In the genomic region with DNA sequence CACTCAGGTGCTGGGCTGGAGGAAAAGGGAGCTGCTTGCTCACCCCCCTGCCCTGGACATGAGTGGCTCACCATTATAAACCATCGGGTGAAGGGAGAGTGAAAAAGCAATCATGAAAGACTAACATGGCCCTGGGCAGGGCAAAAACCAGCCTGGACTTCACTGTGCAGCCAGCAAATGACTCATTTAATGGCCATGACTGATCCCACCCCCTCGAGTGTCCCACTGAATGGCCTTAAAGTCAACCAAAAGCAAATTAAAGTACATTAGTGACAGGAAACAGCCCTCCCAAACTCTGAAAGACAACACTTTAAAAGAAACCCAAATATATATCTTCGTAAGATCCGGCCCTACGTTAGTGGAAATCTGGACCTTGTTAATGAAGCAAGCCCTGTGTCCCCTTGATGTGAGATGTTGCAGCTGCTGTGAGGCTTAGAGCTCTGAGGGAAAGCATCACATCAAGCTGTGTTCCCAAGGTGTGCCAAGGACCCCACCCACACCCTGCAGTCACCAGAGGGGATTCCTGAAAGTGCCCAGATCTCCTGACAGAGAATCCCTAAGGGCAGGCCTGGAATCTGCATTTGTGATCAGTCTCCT, we compare ENCODE assay signal across 19 cellular contexts. TPM values are rescaled to one million over a fixed set of nuclear protein-coding genes. Genes with fewer than 3 reads are reported as not detected.
"Had no signal": no experiment of that assay in that cellular context is flagged by ENCODE, and none has a peak within 500 bp of the region (broad histone marks: within the 10 kb centered on the region; RNA-seq: fewer than 3 reads in every experiment).

No MANE protein-coding gene starts in this region.

- H3K27ac Mint-ChIP-seq: activated naive CD4-positive, alpha-beta T cell treated with anti-CD3 and anti-CD28 coated beads, Interleukin-2, amount 10 ng/mL, durations not matched to agents 7 days and 5 days; activated T-helper 17 cell treated with anti-CD3 and anti-CD28 coated beads, Interleukin-2, amount 50 U/mL, for 72 hours; stimulated activated naive CD8-positive, alpha-beta T cell treated with anti-CD3 and anti-CD28 coated beads, Interleukin-15, Interleukin-2, amounts not matched to agents 100 ng/mL and 50 ng/mL, for 24 hours had no signal

- H3K27me3 ChIP-seq: testis had no signal

- H3K4me3 ChIP-seq: testis had no signal

- DNase-seq: activated CD4-positive, alpha-beta T cell treated with anti-CD3 and anti-CD28 coated beads, Interleukin-2, amount 50 U/mL, for 1 hour; activated naive CD4-positive, alpha-beta T cell treated with anti-CD3 and anti-CD28 coated beads, Interleukin-2, amount 10 ng/mL, durations not matched to agents 7 days and 5 days; activated T-cell treated with anti-CD3 and anti-CD28 coated beads for 4 hours; cortex of kidney; effector memory CD4-positive, alpha-beta T cell; left colon; mesenchymal stem cell; stimulated activated CD4-positive, alpha-beta T cell treated with anti-CD3 and anti-CD28 coated beads, Interleukin-12 subunit alpha, Interleukin-12 subunit beta, amount 100 ng/mL, for 4 hours; stimulated activated CD4-positive, alpha-beta T cell treated with anti-CD3 and anti-CD28 coated beads, Interleukin-4, amount 100 ng/mL, for 1 hour; stimulated activated CD8-positive, alpha-beta memory T cell treated with anti-CD3 and anti-CD28 coated beads, Interleukin-4, amount 100 ng/mL, for 48 hours; testis had no signal

- H3K9me3 ChIP-seq: neutrophil, testis had no signal

- H3K4me3 Mint-ChIP-seq: activated naive CD4-positive, alpha-beta T cell treated with anti-CD3 and anti-CD28 coated beads, Interleukin-2, amount 10 ng/mL, durations not matched to agents 7 days and 5 days; activated T-helper 17 cell treated with anti-CD3 and anti-CD28 coated beads, Interleukin-2, amount 50 U/mL, for 72 hours; stimulated activated naive CD8-positive, alpha-beta T cell treated with anti-CD3 and anti-CD28 coated beads, Interleukin-15, Interleukin-2, amounts not matched to agents 100 ng/mL and 50 ng/mL, for 24 hours had no signal

- H3K36me3 ChIP-seq: neutrophil had no signal

- ATAC-seq: activated T-helper 17 cell treated with anti-CD3 and anti-CD28 coated beads, Interleukin-2, amount 50 U/mL, for 72 hours; left colon had no signal

- H3K4me1 ChIP-seq: testis had no signal

- H3K9me3 Mint-ChIP-seq: activated naive CD4-positive, alpha-beta T cell treated with anti-CD3 and anti-CD28 coated beads, Interleukin-2, amount 10 ng/mL, durations not matched to agents 7 days and 5 days; activated T-helper 17 cell treated with anti-CD3 and anti-CD28 coated beads, Interleukin-2, amount 50 U/mL, for 72 hours; stimulated activated naive CD8-positive, alpha-beta T cell treated with anti-CD3 and anti-CD28 coated beads, Interleukin-15, Interleukin-2, amounts not matched to agents 100 ng/mL and 50 ng/mL, for 24 hours had no signal

- H3K4me1 Mint-ChIP-seq: activated naive CD4-positive, alpha-beta T cell treated with anti-CD3 and anti-CD28 coated beads, Interleukin-2, amount 10 ng/mL, durations not matched to agents 7 days and 5 days; activated T-helper 17 cell treated with anti-CD3 and anti-CD28 coated beads, Interleukin-2, amount 50 U/mL, for 72 hours had no signal

- H3K36me3 Mint-ChIP-seq: activated naive CD4-positive, alpha-beta T cell treated with anti-CD3 and anti-CD28 coated beads, Interleukin-2, amount 10 ng/mL, durations not matched to agents 7 days and 5 days had no signal

- H3K27ac ChIP-seq: epithelial cell of prostate, neutrophil had no signal

RNA-seq across cellular contexts. Expression of a gene that starts 31.2 kb away (rescaled TPM):
- total RNA-seq: activated CD8-positive, alpha-beta memory T cell treated with anti-CD3 and anti-CD28 coated beads for 36 hours; activated T-helper 17 cell treated with anti-CD3 and anti-CD28 coated beads, Interleukin-2, amount 50 U/mL, for 72 hours; glomerular endothelial cell; myocyte; T-helper 2 cell treated with Interferon-gamma antibody and Interleukin-4, amounts not matched to agents 100 ng/mL and 5 ng/mL, for 36 hours had no signal
